Comparison of ENCODE assay signal across 8 cellular contexts in the genomic region with DNA sequence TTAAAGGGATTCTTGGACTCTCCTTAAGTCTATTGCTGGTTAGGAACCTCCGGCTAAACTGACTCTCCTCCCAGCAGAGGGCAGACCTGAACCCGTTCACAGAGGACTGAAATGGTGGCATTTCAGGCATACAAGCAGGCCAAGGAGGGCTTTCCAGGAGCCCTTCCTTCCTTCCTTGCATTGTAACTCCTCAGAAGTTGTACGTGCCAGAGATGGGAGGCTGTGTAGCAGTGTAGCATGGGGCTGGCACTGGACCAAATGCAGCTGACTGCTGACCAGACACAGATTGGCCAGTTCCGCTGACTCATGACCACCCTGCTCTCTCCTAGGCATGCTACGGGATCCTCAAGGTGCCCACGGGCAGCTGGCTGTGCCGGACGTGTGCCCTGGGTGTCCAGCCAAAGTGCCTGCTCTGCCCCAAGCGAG. TPM values are rescaled to one million over a fixed set of nuclear protein-coding genes. Genes with fewer than 3 reads are reported as not detected.
A peak's percentile ranks its signal among the peaks of the same experiment; 100 is the strongest.
DNase-seq lines count a peak whose midpoint lies in the region; ATAC-seq and TF ChIP-seq lines count a peak whose summit lies in the region.

No MANE protein-coding gene starts in this region.

- H3K4me3 Mint-ChIP-seq in Caco-2 (ENCODE audit: unreplicated experiment) = no peak overlapping the region

- POLR2A ChIA-PET in Caco-2 (lab: Charles Lee) = no interaction called here

- no peak overlapping the region for H2AK5ac ChIP-seq in mesenchymal stem cell (ENCODE audit: low read length, severe bottlenecking)

- BruUV-seq in Caco-2 (replicated peaks; lab: Mats Ljungman, UMichigan) = no TSS peak

- no peak overlapping the region for H2BK120ac ChIP-seq in mesenchymal stem cell (ENCODE audit: low read depth, low read length)

- H3K27me3 Mint-ChIP-seq in Caco-2 (ENCODE audit: insufficient read depth, unreplicated experiment) = no peaks in the 10 kb centered on the region

- H3K27ac ChIP-seq in brain microvascular endothelial cell (no peak overlapping the region), mesenchymal stem cell (ENCODE audit: low read length, poor library complexity, severe bottlenecking) (no peak overlapping the region)

- CTCF ChIA-PET in Caco-2 (lab: Charles Lee) = no interaction called here

- H3K4ac ChIP-seq in mesenchymal stem cell (ENCODE audit: low read depth in 1 of 2, low read length in 2 of 2) = no peak overlapping the region

- H3K4me3 ChIP-seq in Caco-2 (ENCODE audit: low read depth, low read length) = no peak overlapping the region
- H3K4me3 ChIP-seq in brain microvascular endothelial cell (ENCODE audit: low read depth, low read length) = no peak overlapping the region
- no peak overlapping the region for H3K4me3 ChIP-seq in mesenchymal stem cell (ENCODE audit: insufficient read depth in 1 of 2, low read depth in 1 of 2, low read length in 2 of 2)

- no peaks in the 10 kb centered on the region for H3K4me1 Mint-ChIP-seq in Caco-2 (ENCODE audit: low read depth, unreplicated experiment)

- no peak overlapping the region for H2BK5ac ChIP-seq in mesenchymal stem cell (ENCODE audit: low read depth, low read length, poor library complexity, severe bottlenecking)

- H3K4me2 ChIP-seq in mesenchymal stem cell (ENCODE audit: low read length, poor library complexity, severe bottlenecking) = no peak overlapping the region

- no peak overlapping the region for H2AFZ ChIP-seq in mesenchymal stem cell (ENCODE audit: low read depth, low read length)

- TF ChIP-seq CTCF in Caco-2 (IDR thresholded peaks at IDR 0.05; ENCODE audit: insufficient read depth in 1 of 2, low read depth in 1 of 2, low read length in 1 of 2, severe bottlenecking in 1 of 2, unreplicated experiment in 1 of 2) (no peak), brain microvascular endothelial cell (IDR thresholded peaks at IDR 0.05; ENCODE audit: low read depth, low read length, missing control alignments) (peak; percentile 72)

- H2BK15ac ChIP-seq in mesenchymal stem cell (ENCODE audit: low read depth, poor library complexity, severe bottlenecking) = no peak overlapping the region

- no peak overlapping the region for H3K18ac ChIP-seq in mesenchymal stem cell (ENCODE audit: low read depth in 1 of 2, low read length in 2 of 2)

- no peaks in the 10 kb centered on the region for H3K9me3 Mint-ChIP-seq in Caco-2 (ENCODE audit: unreplicated experiment)

- no peak overlapping the region for H4K91ac ChIP-seq in mesenchymal stem cell (ENCODE audit: low read length)

- 88% methylated on average over 9 of the region's 9 CpGs for WGBS in mesenchymal stem cell

- H3K14ac ChIP-seq in mesenchymal stem cell (ENCODE audit: low read length in 2 of 2) = peak overlapping the region in 1 of 2 experiments; percentile 18

- peak overlapping the region in 1 of 2 experiments; percentile 29 for H2BK12ac ChIP-seq in mesenchymal stem cell (ENCODE audit: low read length in 2 of 2)

- ATAC-seq in HG02884 (IDR thresholded peaks at IDR 0.05; ENCODE audit: unreplicated experiment) = no peak
- no peak for ATAC-seq in GM18858 (IDR thresholded peaks at IDR 0.05; ENCODE audit: unreplicated experiment)
- no peak for ATAC-seq in HG02759 (IDR thresholded peaks at IDR 0.05; ENCODE audit: unreplicated experiment)

- H3K36me3 ChIP-seq in Caco-2 (ENCODE audit: control insufficient read depth, insufficient read depth, low read length) = peaks cover 15% of the 10 kb centered on the region
- peaks cover 36% of the 10 kb centered on the region for H3K36me3 ChIP-seq in brain microvascular endothelial cell (replicated peaks)
- H3K36me3 ChIP-seq in mesenchymal stem cell (ENCODE audit: control insufficient read depth in 1 of 2, insufficient read depth in 2 of 2, low read depth in 1 of 2, low read length in 2 of 2) = peaks cover 84 to 85% of the 10 kb centered on the region in 2 experiments

- peak in 1 of 2 experiments; percentile 37 for DNase-seq in Caco-2
- DNase-seq in HT-29 (ENCODE audit: low spot score) = peak; percentile 19
- DNase-seq in brain microvascular endothelial cell = peak; percentile 56
- peak; percentile 34 for DNase-seq in mesenchymal stem cell
- DNase-seq in NCI-H2171 treated with DMSO at 0.1 percent for 48 hours (lab: John Stamatoyannopoulos, UW) = no peak

- in situ Hi-C loops in brain microvascular endothelial cell (cut with HindIII; ENCODE audit: low pct_ligation_motif_present, low sequenced_read_pairs) = no loop called here

- H3K27me3 ChIP-seq in Caco-2 (replicated peaks; ENCODE audit: control insufficient read depth, insufficient read depth, low read length) = no peaks in the 10 kb centered on the region
- H3K27me3 ChIP-seq in brain microvascular endothelial cell (replicated peaks) = no peaks in the 10 kb centered on the region
- no peaks in the 10 kb centered on the region for H3K27me3 ChIP-seq in mesenchymal stem cell (ENCODE audit: control insufficient read depth in 1 of 2, insufficient read depth in 1 of 2, low read length in 2 of 2)

- H3K9ac ChIP-seq in mesenchymal stem cell (ENCODE audit: low read length) = peak overlapping the region; percentile 47

- peak overlapping the region; percentile 29 for H3K27ac Mint-ChIP-seq in Caco-2 (ENCODE audit: unreplicated experiment)

- intact Hi-C loops in Caco-2 (cut with micrococcal nuclease; ENCODE audit: unreplicated experiment) = loop anchor here (1.0 kb wide), 1 partner anchor 177 kb away; no protein-coding TSS in a partner anchor

- H3K23ac ChIP-seq in mesenchymal stem cell (ENCODE audit: low read length in 2 of 2) = peak overlapping the region in 1 of 2 experiments; percentile 14

- H3K36me3 Mint-ChIP-seq in Caco-2 (ENCODE audit: insufficient read depth, unreplicated experiment) = peaks cover 54% of the 10 kb centered on the region

- H3K4me1 ChIP-seq in Caco-2 (no peaks in the 10 kb centered on the region), mesenchymal stem cell (ENCODE audit: control insufficient read depth, insufficient read depth, low read depth, low read length) (peaks cover 9% of the 10 kb centered on the region)

- H3K79me1 ChIP-seq in mesenchymal stem cell (replicated peaks; ENCODE audit: low read length, poor library complexity, severe bottlenecking) = peaks cover 59% of the 10 kb centered on the region

- H4K8ac ChIP-seq in mesenchymal stem cell (ENCODE audit: low read length) = no peak overlapping the region

- no peaks in the 10 kb centered on the region for H3K9me3 ChIP-seq in Caco-2
- no peaks in the 10 kb centered on the region for H3K9me3 ChIP-seq in mesenchymal stem cell (ENCODE audit: control insufficient read depth, low read length)

RNA-seq across cellular contexts. Expression of gene JADE2, which starts 36.4 kb away (rescaled TPM):
- 65.3 and 67.6 TPM in 2 replicates for total RNA-seq in Caco-2 (2022)
- total RNA-seq in HT-29 (2014; rRNA removed; shearing (Covaris generic)) = 47.6 and 50.1 TPM in 2 replicates
- polyA plus RNA-seq in mesenchymal stem cell (2013, experiment 1 of 2) = 19.8 TPM
- 17.8 TPM for polyA plus RNA-seq in mesenchymal stem cell (2013, experiment 2 of 2)
